ENCODE assay signal across 20 cellular contexts in the genomic region with DNA sequence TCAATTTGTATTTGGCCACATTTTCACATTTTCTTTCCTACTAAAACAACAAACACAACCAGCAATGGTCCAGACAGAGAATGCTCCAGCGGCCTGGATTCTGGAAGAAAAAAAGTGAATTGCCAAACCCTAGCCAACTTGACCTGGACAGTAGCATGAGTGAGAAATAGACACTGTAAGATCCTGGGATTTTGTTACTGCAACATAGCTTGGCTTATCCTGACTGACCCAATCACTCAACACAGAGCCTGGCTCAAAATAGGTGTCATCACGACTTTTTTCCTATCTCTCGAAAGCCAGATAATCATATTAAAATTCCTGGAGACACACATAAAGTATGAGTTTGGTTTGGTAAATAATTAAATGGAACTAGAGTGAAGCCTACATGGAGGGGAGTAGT. TPM values are rescaled to one million over a fixed set of nuclear protein-coding genes. Genes with fewer than 3 reads are reported as not detected.
DNase-seq lines count a peak whose midpoint lies in the region; ATAC-seq and TF ChIP-seq lines count a peak whose summit lies in the region.
"Had no signal": no experiment of that assay in that cellular context is flagged by ENCODE, and none has a peak within 500 bp of the region (broad histone marks: within the 10 kb centered on the region; RNA-seq: fewer than 3 reads in every experiment).

No MANE protein-coding gene starts in this region.

- H3K36me3 ChIP-seq in tibial artery, result no peaks in the 10 kb centered on the region
- H3K36me3 ChIP-seq: BE2C; BLaER1 treated with 17β-estradiol and CSF1 and Interleukin-3, amounts not matched to agents 10 nM and 100 nM had no signal

- POLR2A ChIA-PET in activated CD8-positive, alpha-beta T cell treated with anti-CD3 and anti-CD28 coated beads, Interleukin-2, amount 10 ng/mL, durations not matched to agents 7 days and 5 days (lab: Charles Lee), result no interaction called here
- POLR2A ChIA-PET in activated CD8-positive, alpha-beta T cell treated with anti-CD3 and anti-CD28 coated beads for 36 hours (lab: Charles Lee), result interaction anchor here (0.7 kb wide), 1 partner anchor 499 kb away, joined by 3 read pairs; no protein-coding TSS in a partner anchor

- no peaks in the 10 kb centered on the region for H3K9me3 Mint-ChIP-seq in activated CD8-positive, alpha-beta T cell treated with anti-CD3 and anti-CD28 coated beads, Interleukin-2, amount 10 ng/mL, durations not matched to agents 7 days and 5 days (ENCODE audit: insufficient read depth)
- no peaks in the 10 kb centered on the region for H3K9me3 Mint-ChIP-seq in activated CD8-positive, alpha-beta T cell treated with anti-CD3 and anti-CD28 coated beads for 36 hours
- H3K9me3 Mint-ChIP-seq: CD14-positive monocyte; CD4-positive, alpha-beta T cell; CD8-positive, alpha-beta memory T cell; GM23338; H9 had no signal

- H3K36me3 Mint-ChIP-seq in activated CD8-positive, alpha-beta T cell treated with anti-CD3 and anti-CD28 coated beads, Interleukin-2, amount 10 ng/mL, durations not matched to agents 7 days and 5 days (ENCODE audit: low read depth), result no peaks in the 10 kb centered on the region
- no peaks in the 10 kb centered on the region for H3K36me3 Mint-ChIP-seq in activated CD8-positive, alpha-beta T cell treated with anti-CD3 and anti-CD28 coated beads for 36 hours (ENCODE audit: low read depth)
- H3K36me3 Mint-ChIP-seq: CD14-positive monocyte; CD8-positive, alpha-beta memory T cell had no signal

- no peaks in the 10 kb centered on the region for H3K4me1 ChIP-seq in tibial artery
- H3K4me1 ChIP-seq: BE2C had no signal

- H3K27ac Mint-ChIP-seq in activated CD8-positive, alpha-beta T cell treated with anti-CD3 and anti-CD28 coated beads, Interleukin-2, amount 10 ng/mL, durations not matched to agents 7 days and 5 days, result no peak overlapping the region
- no peak overlapping the region for H3K27ac Mint-ChIP-seq in activated CD8-positive, alpha-beta T cell treated with anti-CD3 and anti-CD28 coated beads for 36 hours
- H3K27ac Mint-ChIP-seq: CD4-positive, alpha-beta T cell; GM23338; H9 had no signal

- H3K4me3 Mint-ChIP-seq in activated CD8-positive, alpha-beta T cell treated with anti-CD3 and anti-CD28 coated beads, Interleukin-2, amount 10 ng/mL, durations not matched to agents 7 days and 5 days, result no peak overlapping the region
- no peak overlapping the region for H3K4me3 Mint-ChIP-seq in activated CD8-positive, alpha-beta T cell treated with anti-CD3 and anti-CD28 coated beads for 36 hours
- H3K4me3 Mint-ChIP-seq: CD14-positive monocyte; CD4-positive, alpha-beta T cell; CD8-positive, alpha-beta memory T cell; GM23338; H9 had no signal

- peak overlapping the region; percentile 28 for H3K27ac ChIP-seq in caudate nucleus (ENCODE audit: low read depth, low read length)
- peak overlapping the region; percentile 8 for H3K27ac ChIP-seq in layer of hippocampus (ENCODE audit: low read depth, low read length)
- peak overlapping the region; percentile 14 for H3K27ac ChIP-seq in temporal lobe (ENCODE audit: low read depth, low read length)
- H3K27ac ChIP-seq in tibial artery, result no peak overlapping the region
- H3K27ac ChIP-seq: 22Rv1; BLaER1 treated with 17β-estradiol and CSF1 and Interleukin-3, amounts not matched to agents 10 nM and 100 nM had no signal

- DNase-seq in activated CD8-positive, alpha-beta T cell treated with anti-CD3 and anti-CD28 coated beads, Interleukin-2, amount 10 ng/mL, durations not matched to agents 7 days and 5 days, result peak; percentile 18
- no peak for DNase-seq in activated CD8-positive, alpha-beta T cell treated with anti-CD3 and anti-CD28 coated beads for 36 hours
- DNase-seq in caudate nucleus (lab: John Stamatoyannopoulos, UW) (no peak), tibial artery (no peak)
- DNase-seq: BE2C; CD4-positive, alpha-beta T cell; CD8-positive, alpha-beta memory T cell; DMS 273 treated with DMSO at 0.1 percent for 48 hours; DMS79; EL; GDM1; H9 had no signal

- CTCF ChIA-PET in activated CD8-positive, alpha-beta T cell treated with anti-CD3 and anti-CD28 coated beads, Interleukin-2, amount 10 ng/mL, durations not matched to agents 7 days and 5 days (lab: Charles Lee), result interaction anchor here (1.3 to 5.5 kb wide), 12 partner anchors 10 to 198 kb away, joined by 3 to 96 read pairs (median 6); partner anchors contain the start of gene MVB12B
- CTCF ChIA-PET in activated CD8-positive, alpha-beta T cell treated with anti-CD3 and anti-CD28 coated beads for 36 hours (lab: Charles Lee), result interaction anchor here (0.6 to 5.0 kb wide), 8 partner anchors 8 to 894 kb away, joined by 3 to 61 read pairs (median 4); no protein-coding TSS in a partner anchor

- H3K27me3 Mint-ChIP-seq in activated CD8-positive, alpha-beta T cell treated with anti-CD3 and anti-CD28 coated beads, Interleukin-2, amount 10 ng/mL, durations not matched to agents 7 days and 5 days (ENCODE audit: low read depth), result peaks cover 13% of the 10 kb centered on the region
- H3K27me3 Mint-ChIP-seq in activated CD8-positive, alpha-beta T cell treated with anti-CD3 and anti-CD28 coated beads for 36 hours, result peaks cover 1% of the 10 kb centered on the region

- H3K27me3 ChIP-seq in layer of hippocampus (ENCODE audit: control insufficient read depth, insufficient read depth, low read length) (no peaks in the 10 kb centered on the region), tibial artery (peaks cover 0 to 23% of the 10 kb centered on the region in 2 donors)
- H3K27me3 ChIP-seq: BE2C; BLaER1 treated with 17β-estradiol and CSF1 and Interleukin-3, amounts not matched to agents 10 nM and 100 nM had no signal

- no peak for TF ChIP-seq CTCF in activated CD8-positive, alpha-beta T cell treated with anti-CD3 and anti-CD28 coated beads for 36 hours (IDR thresholded peaks at IDR 0.05)
- TF ChIP-seq CTCF in tibial artery (IDR thresholded peaks at IDR 0.05), result no peak

- no peak overlapping the region for H3K4me3 ChIP-seq in tibial artery
- H3K4me3 ChIP-seq: BLaER1 treated with 17β-estradiol and CSF1 and Interleukin-3, amounts not matched to agents 10 nM and 100 nM; GM12878; GM23338 had no signal

- peaks cover 14% of the 10 kb centered on the region for H3K4me1 Mint-ChIP-seq in activated CD8-positive, alpha-beta T cell treated with anti-CD3 and anti-CD28 coated beads, Interleukin-2, amount 10 ng/mL, durations not matched to agents 7 days and 5 days (ENCODE audit: low read depth)
- H3K4me1 Mint-ChIP-seq in activated CD8-positive, alpha-beta T cell treated with anti-CD3 and anti-CD28 coated beads for 36 hours (ENCODE audit: low read depth), result peaks cover 1% of the 10 kb centered on the region

- ATAC-seq in activated CD8-positive, alpha-beta T cell treated with anti-CD3 and anti-CD28 coated beads, Interleukin-2, amount 10 ng/mL, durations not matched to agents 7 days and 5 days, result no peak
- ATAC-seq in activated CD8-positive, alpha-beta T cell treated with anti-CD3 and anti-CD28 coated beads for 36 hours, result no peak
- no peak for ATAC-seq in HG03432 (IDR thresholded peaks at IDR 0.05; ENCODE audit: unreplicated experiment)

- intact Hi-C loops in activated CD8-positive, alpha-beta T cell treated with anti-CD3 and anti-CD28 coated beads for 36 hours (cut with micrococcal nuclease), result loop anchor here (5.0 kb wide), 1 partner anchor 196 kb away; no protein-coding TSS in a partner anchor
- intact Hi-C loops in tibial artery (cut with DNase I; ENCODE audit: low total_unique reads), result loop anchor here (5.0 kb wide), 1 partner anchor 96 kb away; no protein-coding TSS in a partner anchor

- no peaks in the 10 kb centered on the region for H3K9me3 ChIP-seq in tibial artery
- H3K9me3 ChIP-seq: BE2C; BLaER1 treated with 17β-estradiol and CSF1 and Interleukin-3, amounts not matched to agents 10 nM and 100 nM had no signal

RNA-seq across cellular contexts. Expression of gene MVB12B, which starts 25.4 kb away (rescaled TPM):
- total RNA-seq in activated CD8-positive, alpha-beta T cell treated with anti-CD3 and anti-CD28 coated beads, Interleukin-2, amount 10 ng/mL, durations not matched to agents 7 days and 5 days, result 10 to 100 TPM; 17.4 to 19.9 TPM
- total RNA-seq in activated CD8-positive, alpha-beta T cell treated with anti-CD3 and anti-CD28 coated beads for 36 hours, result 1 to 10 TPM; 6.4 to 6.6 TPM
- 29.7 TPM for total RNA-seq in temporal lobe

Comparison
In these comparisons a context has a peak if more than half of its experiments do, and no peak if none do; other contexts are left out.
1. H3K27ac ChIP-seq: peak in caudate nucleus (single experiment), layer of hippocampus (single experiment) and temporal lobe (single experiment); none in tibial artery (0 of 2).